In genomic region chr12:12506541-12506940, GRCh38 we compare ENCODE assay signal across 7 cellular contexts. TPM values are rescaled to one million over a fixed set of nuclear protein-coding genes. Genes with fewer than 3 reads are reported as not detected.
A peak's percentile ranks its signal among the peaks of the same experiment; 100 is the strongest.
DNase-seq lines count a peak whose midpoint lies in the region; ATAC-seq and TF ChIP-seq lines count a peak whose summit lies in the region.

No MANE protein-coding gene starts in this region.

- peaks cover 96% of the 10 kb centered on the region for H3K79me2 ChIP-seq in GM23338 (replicated peaks; ENCODE audit: insufficient read depth)

- H3K27me3 Mint-ChIP-seq in GM23338 (ENCODE audit: insufficient read depth, low read depth, poor library complexity) = peaks cover 9% of the 10 kb centered on the region
- H3K27me3 Mint-ChIP-seq in stimulated activated naive B cell treated with anti-CD40 and anti-IgM and Interleukin-4, amounts not matched to agents 10 μg/mL and 1 μg/mL and 100 μg/mL, for 72 hours = no peaks in the 10 kb centered on the region

- H3K9me3 Mint-ChIP-seq in GM23338 = no peaks in the 10 kb centered on the region
- H3K9me3 Mint-ChIP-seq in stimulated activated naive B cell treated with anti-CD40 and anti-IgM and Interleukin-4, amounts not matched to agents 10 μg/mL and 1 μg/mL and 100 μg/mL, for 72 hours = no peaks in the 10 kb centered on the region

- no peak for TF ChIP-seq POLR2A in adrenal gland (IDR thresholded peaks at IDR 0.05)

- peaks cover 56% of the 10 kb centered on the region for H3K4me1 ChIP-seq in GM23338 (ENCODE audit: insufficient read depth)
- peaks cover 22 to 90% of the 10 kb centered on the region in 2 donors for H3K4me1 ChIP-seq in adrenal gland (replicated peaks in 1 of 2)

- H3K36me3 Mint-ChIP-seq in GM23338 (ENCODE audit: low read depth) = peaks cover 6% of the 10 kb centered on the region; the same call in 2 of the 3 replicates
- peaks cover 3 to 4% of the 10 kb centered on the region in 2 donors for H3K36me3 Mint-ChIP-seq in stimulated activated naive B cell treated with anti-CD40 and anti-IgM and Interleukin-4, amounts not matched to agents 10 μg/mL and 1 μg/mL and 100 μg/mL, for 72 hours

- intact Hi-C loops in adrenal gland (cut with DNase I) = no loop called here

- H3F3A ChIP-seq in GM23338 (replicated peaks; ENCODE audit: low read depth) = no peaks in the 10 kb centered on the region

- DNase-seq in GM23338 (ENCODE audit: low spot score) (peak; percentile 36), adrenal gland (peak in 1 of 7 donors; percentile 37), iPS-NIHi7 (ENCODE audit: extremely low spot score) (peak; percentile 28), HuH-7 (ENCODE audit: low spot score) (no peak), NOMO-1 (lab: John Stamatoyannopoulos, UW; ENCODE audit: unreplicated experiment in 2 of 2) (no peak), GOT3 (lab: John Stamatoyannopoulos, UW) (no peak)
- DNase-seq in stimulated activated naive B cell treated with anti-CD40 and anti-IgM and Interleukin-4, amounts not matched to agents 10 μg/mL and 1 μg/mL and 100 μg/mL, for 72 hours = no peak

- peaks cover 65% of the 10 kb centered on the region for H3K4me1 Mint-ChIP-seq in GM23338
- peaks cover 21 to 38% of the 10 kb centered on the region in 2 donors for H3K4me1 Mint-ChIP-seq in stimulated activated naive B cell treated with anti-CD40 and anti-IgM and Interleukin-4, amounts not matched to agents 10 μg/mL and 1 μg/mL and 100 μg/mL, for 72 hours

- H3K9me2 ChIP-seq in GM23338 (ENCODE audit: insufficient read depth) = no peaks in the 10 kb centered on the region

- H3K4me3 Mint-ChIP-seq in GM23338 = no peak overlapping the region
- peak overlapping the region in 1 of 2 donors; percentile 34 for H3K4me3 Mint-ChIP-seq in stimulated activated naive B cell treated with anti-CD40 and anti-IgM and Interleukin-4, amounts not matched to agents 10 μg/mL and 1 μg/mL and 100 μg/mL, for 72 hours

- H3K27ac ChIP-seq in GM23338 (ENCODE audit: low read depth) (peak overlapping the region; percentile 11; the same call in 1 of the 2 replicates), adrenal gland (peak overlapping the region; percentile 45 to 95 (median 81))

- H2AFZ ChIP-seq in GM23338 = no peak overlapping the region

- 0 out of 2 replicates have a peak overlapping the region, but pooled peaks have one; percentile 36 for H3K27ac Mint-ChIP-seq in GM23338
- H3K27ac Mint-ChIP-seq in stimulated activated naive B cell treated with anti-CD40 and anti-IgM and Interleukin-4, amounts not matched to agents 10 μg/mL and 1 μg/mL and 100 μg/mL, for 72 hours = peak overlapping the region; percentile 1

- H3K4me3 ChIP-seq in GM23338 (no peak overlapping the region), adrenal gland (peak overlapping the region in 1 of 4 donors; percentile 28)

- no peaks in the 10 kb centered on the region for H3K36me3 ChIP-seq in GM23338 (ENCODE audit: insufficient read depth)
- H3K36me3 ChIP-seq in adrenal gland (replicated peaks in 1 of 2) = no peaks in the 10 kb centered on the region

- peak; percentile 45 for ATAC-seq in GM23338
- no peak for ATAC-seq in stimulated activated naive B cell treated with anti-CD40 and anti-IgM and Interleukin-4, amounts not matched to agents 10 μg/mL and 1 μg/mL and 100 μg/mL, for 72 hours (replicated peaks)

- H3K27me3 ChIP-seq in GM23338 (ENCODE audit: insufficient read depth) (no peaks in the 10 kb centered on the region), adrenal gland (no peaks in the 10 kb centered on the region)

- peaks cover 7% of the 10 kb centered on the region for H4K20me1 ChIP-seq in GM23338 (replicated peaks; ENCODE audit: insufficient read depth)

- H3K9me3 ChIP-seq in adrenal gland (replicated peaks in 1 of 3) = no peaks in the 10 kb centered on the region

- WGBS in adrenal gland, 4 donors = 44 to 71% (median 52%) methylated on average over 3 of the region's 3 CpGs

- H3K4me2 ChIP-seq in GM23338 = peak overlapping the region; percentile 56

- TF ChIP-seq CTCF in GM23338 (conservative IDR thresholded peaks at IDR 0.05; ENCODE audit: low read depth in 2 of 2) (no peak), adrenal gland (IDR thresholded peaks at IDR 0.05) (no peak)

TF ChIP-seq in GM23338, 12 proteins besides CTCF, POLR2A, EP300 and RAD21 (continues in another document):
- TF ChIP-seq ZNF114 (CRISPR knock-in tag; IDR thresholded peaks at IDR 0.05) = no peak
- TF ChIP-seq REST (IDR thresholded peaks at IDR 0.05; ENCODE audit: unreplicated experiment) = no peak
- TF ChIP-seq EZH2 (IDR thresholded peaks at IDR 0.05; ENCODE audit: low read depth, unreplicated experiment) = no peak
- TF ChIP-seq NANOG (IDR thresholded peaks at IDR 0.05; ENCODE audit: borderline replicate concordance) = no peak

RNA-seq across cellular contexts. Expression of gene DUSP16, which starts 56.1 kb away (rescaled TPM):
- 52.8 and 59.4 TPM in 2 replicates for total RNA-seq in GM23338 (2014; rRNA removed; shearing (Covaris generic))
- polyA plus RNA-seq in GM23338 (2016; fragmentation: Nextera tagmentation; extraction: Ambion mirVana) = 11.7 and 12.5 TPM in 2 replicates
- total RNA-seq in adrenal gland = 100 to 1,000 TPM in 5 of 8 donors, 10 to 100 TPM in 3; 36.4 to 374 (median 118) TPM
- 100 to 1,000 TPM in 1 of 3 donors, 10 to 100 TPM in 2; 24.5 to 108 (median 32.2) TPM for polyA plus RNA-seq in adrenal gland

Comparison
In these comparisons a context has a peak if more than half of its experiments do, and no peak if none do; other contexts are left out.
1. DNase-seq: peak in GM23338 (single experiment) and iPS-NIHi7 (single experiment); none in stimulated activated naive B cell treated with anti-CD40 and anti-IgM and Interleukin-4, amounts not matched to agents 10 μg/mL and 1 μg/mL and 100 μg/mL, for 72 hours (single experiment), HuH-7 (single experiment), NOMO-1 (0 of 2) and GOT3 (single experiment).